ENCODE assay signal across 14 cellular contexts in genomic region chr6:21208114-21208795, GRCh38.
DNase-seq lines count a peak whose midpoint lies in the region; ATAC-seq and TF ChIP-seq lines count a peak whose summit lies in the region.
"Had no signal": no experiment of that assay in that cellular context is flagged by ENCODE, and none has a peak within 500 bp of the region (broad histone marks: within the 10 kb centered on the region; RNA-seq: fewer than 3 reads in every experiment).

No MANE protein-coding gene starts in this region.

- no peaks in the 10 kb centered on the region for H3K36me3 ChIP-seq in smooth muscle cell (ENCODE audit: low read depth)

- no peaks in the 10 kb centered on the region for H4K20me1 ChIP-seq in smooth muscle cell (ENCODE audit: low read depth)

- H3K27ac ChIP-seq in smooth muscle cell (ENCODE audit: low read depth), result no peak overlapping the region
- H3K27ac ChIP-seq: esophagus muscularis mucosa, HL-60, suprapubic skin had no signal

- DNase-seq in renal cortical epithelial cell (ENCODE audit: low read depth) (peak; percentile 91), DMS153 (lab: John Stamatoyannopoulos, UW) (no peak), smooth muscle cell (lab: John Stamatoyannopoulos, UW; ENCODE audit: unreplicated experiment) (no peak), EL (no peak)
- DNase-seq: activated CD8-positive, alpha-beta memory T cell treated with anti-CD3 and anti-CD28 coated beads, Interleukin-2, amount 10 ng/mL, durations not matched to agents 7 days and 5 days; GOT3; NCI-H446 had no signal

- no peak for TF ChIP-seq RAD21 in Ishikawa (IDR thresholded peaks at IDR 0.05; ENCODE audit: low read depth)

- no peak overlapping the region for H3K4me3 ChIP-seq in smooth muscle cell
- H3K4me3 ChIP-seq: esophagus muscularis mucosa, suprapubic skin had no signal

- H3K27me3 ChIP-seq in smooth muscle cell (ENCODE audit: low read depth), result no peaks in the 10 kb centered on the region
- H3K27me3 ChIP-seq: esophagus muscularis mucosa, suprapubic skin had no signal

- no peaks in the 10 kb centered on the region for H3K79me2 ChIP-seq in smooth muscle cell (ENCODE audit: low read depth)

- no peaks in the 10 kb centered on the region for H3K9me3 ChIP-seq in smooth muscle cell (replicated peaks; ENCODE audit: low read depth)
- H3K9me3 ChIP-seq: esophagus muscularis mucosa, suprapubic skin had no signal

- WGBS in smooth muscle cell (ENCODE audit: low lambda C conversion rate), result 92% methylated on average over 9 of the region's 9 CpGs

- no peak for TF ChIP-seq EP300 in Ishikawa (IDR thresholded peaks at IDR 0.05; ENCODE audit: borderline replicate concordance)

- H3K9ac ChIP-seq in smooth muscle cell (ENCODE audit: low read depth), result no peak overlapping the region

- TF ChIP-seq CTCF in smooth muscle cell (IDR thresholded peaks at IDR 0.05; ENCODE audit: borderline replicate concordance, insufficient read depth, poor library complexity, severe bottlenecking), result no peak

- H2AFZ ChIP-seq in smooth muscle cell (ENCODE audit: low read depth), result no peak overlapping the region

- H3K4me1 ChIP-seq in smooth muscle cell (ENCODE audit: low read depth), result no peaks in the 10 kb centered on the region
- H3K4me1 ChIP-seq: esophagus muscularis mucosa, suprapubic skin had no signal

- ATAC-seq in GM19025 (IDR thresholded peaks at IDR 0.05; ENCODE audit: low read depth, unreplicated experiment) (peak; percentile 44), GM21786 (IDR thresholded peaks at IDR 0.05; ENCODE audit: unreplicated experiment) (peak; percentile 64)
- ATAC-seq: activated CD8-positive, alpha-beta memory T cell treated with anti-CD3 and anti-CD28 coated beads, Interleukin-2, amount 10 ng/mL, durations not matched to agents 7 days and 5 days; Right ventricle myocardium inferior had no signal

- H3F3A ChIP-seq in smooth muscle cell (ENCODE audit: low read depth), result no peaks in the 10 kb centered on the region

- H3K4me2 ChIP-seq in smooth muscle cell, result no peak overlapping the region

TF ChIP-seq in Ishikawa, 13 proteins besides CTCF, POLR2A, EP300 and RAD21:
- no peak for TF ChIP-seq YY1 (IDR thresholded peaks at IDR 0.05; ENCODE audit: low read depth)
- peak; percentile 30; the same call in 1 of the 2 replicates for TF ChIP-seq TCF12 (IDR thresholded peaks at IDR 0.05; ENCODE audit: low read depth)
- TF ChIP-seq, protein P1, sequence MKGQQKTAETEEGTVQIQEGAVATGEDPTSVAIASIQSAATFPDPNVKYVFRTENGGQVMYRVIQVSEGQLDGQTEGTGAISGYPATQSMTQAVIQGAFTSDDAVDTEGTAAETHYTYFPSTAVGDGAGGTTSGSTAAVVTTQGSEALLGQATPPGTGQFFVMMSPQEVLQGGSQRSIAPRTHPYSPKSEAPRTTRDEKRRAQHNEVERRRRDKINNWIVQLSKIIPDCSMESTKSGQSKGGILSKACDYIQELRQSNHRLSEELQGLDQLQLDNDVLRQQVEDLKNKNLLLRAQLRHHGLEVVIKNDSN (IDR thresholded peaks at IDR 0.05), result no peak
- TF ChIP-seq FOXM1 (IDR thresholded peaks at IDR 0.05; ENCODE audit: borderline replicate concordance, low read depth), result no peak
- no peak for TF ChIP-seq CEBPB (IDR thresholded peaks at IDR 0.05)
- no peak for TF ChIP-seq REST (IDR thresholded peaks at IDR 0.05; ENCODE audit: low read depth)
